ENCODE assay signal across 1 cellular context in the genomic region with DNA sequence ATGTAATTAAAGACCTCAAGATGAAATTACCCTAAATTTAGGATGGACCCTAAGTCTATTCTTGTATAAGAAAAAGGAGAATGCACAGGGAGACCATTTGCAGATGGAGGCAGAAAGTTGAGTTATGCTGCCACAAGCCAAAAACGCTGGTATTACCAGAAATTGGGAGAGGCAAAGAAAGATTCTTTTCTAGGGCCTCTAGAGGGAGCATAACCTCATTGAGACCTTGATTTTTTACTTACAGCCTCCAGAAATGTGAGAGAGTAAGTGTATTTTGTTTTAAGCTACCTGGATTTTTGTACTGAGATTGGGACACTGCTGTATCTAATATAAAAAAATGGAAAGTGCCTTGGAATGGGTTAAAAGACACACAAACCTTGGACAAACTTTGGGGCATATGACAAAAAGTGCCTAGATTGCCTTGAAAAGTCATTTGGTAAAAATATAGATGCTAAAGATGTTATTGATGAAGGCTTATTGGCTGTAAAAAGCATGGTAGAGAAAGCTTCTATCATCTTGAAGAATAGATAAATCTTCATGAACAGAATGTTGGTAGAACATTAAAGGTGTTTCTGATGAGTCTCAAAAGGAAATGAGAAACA.
TF ChIP-seq lines count a peak whose summit lies in the region.

No MANE protein-coding gene starts in this region.

TF ChIP-seq in HepG2, 621 proteins besides CTCF, POLR2A, EP300 and RAD21 (continued from another document):
- no peak for TF ChIP-seq TRAFD1 (CRISPR knock-in tag; IDR thresholded peaks at IDR 0.05; ENCODE audit: borderline replicate concordance)
